Comparison of ENCODE assay signal across 1 cellular context in the genomic region with DNA sequence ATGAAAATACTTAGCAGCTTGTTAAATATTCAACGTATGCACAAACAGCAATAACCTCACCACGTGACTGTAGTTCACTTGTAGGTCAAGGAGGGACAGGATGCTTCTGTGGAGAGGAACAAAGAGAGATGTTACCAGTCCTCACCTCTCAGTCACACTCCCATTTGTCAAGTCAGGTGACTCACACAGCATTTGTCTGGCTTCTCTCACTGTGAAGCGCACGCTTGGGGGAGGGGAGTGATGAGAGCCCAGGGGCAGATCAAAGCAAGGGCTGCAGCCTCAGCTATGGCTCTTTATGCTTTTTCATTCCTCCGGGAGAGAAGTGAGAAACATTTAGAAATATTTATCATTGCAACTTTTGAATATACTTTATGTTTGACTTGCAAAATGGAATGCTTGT.
A peak's percentile ranks its signal among the peaks of the same experiment; 100 is the strongest.
TF ChIP-seq lines count a peak whose summit lies in the region.

No MANE protein-coding gene starts in this region.

TF ChIP-seq in GM12878, 131 proteins besides CTCF, POLR2A, EP300 and RAD21:
- TF ChIP-seq TCF12 (IDR thresholded peaks at IDR 0.05; ENCODE audit: low read depth, low read length) (no peak), RAD51 (IDR thresholded peaks at IDR 0.05) (peak; percentile 86), NFXL1 (IDR thresholded peaks at IDR 0.05; ENCODE audit: borderline replicate concordance) (no peak), BCL11A (IDR thresholded peaks at IDR 0.05; ENCODE audit: low read depth, low read length) (no peak), USF2 (IDR thresholded peaks at IDR 0.05; ENCODE audit: borderline replicate concordance, low read depth, low read length) (peak; percentile 33; the same call in 1 of the 2 replicates), USF1 (IDR thresholded peaks at IDR 0.05; ENCODE audit: borderline replicate concordance, extremely low read length, insufficient read depth, low read depth, low read length) (peak; percentile 5), MTA2 (IDR thresholded peaks at IDR 0.05; ENCODE audit: low read depth) (no peak), SIN3A (IDR thresholded peaks at IDR 0.05; ENCODE audit: low read depth, low read length) (no peak), SREBF2 (IDR thresholded peaks at IDR 0.05; ENCODE audit: low read length) (no peak), FOS (IDR thresholded peaks at IDR 0.05; ENCODE audit: borderline replicate concordance, extremely low read depth, insufficient read length) (no peak), BHLHE40 (IDR thresholded peaks at IDR 0.05; ENCODE audit: borderline replicate concordance in 1 of 2, low read depth in 2 of 2, low read length in 1 of 2) (peak; percentile 80 to 88), ZZZ3 (IDR thresholded peaks at IDR 0.05; ENCODE audit: control insufficient read depth, insufficient read length, low read depth) (no peak)
TF ChIP-seq in GM12878: peak in this region for 4.
